ENCODE assay signal across 10 cellular contexts in genomic region chr11:47258317-47258902, GRCh38. TPM values are rescaled to one million over a fixed set of nuclear protein-coding genes. Genes with fewer than 3 reads are reported as not detected.
DNase-seq lines count a peak whose midpoint lies in the region; ATAC-seq and TF ChIP-seq lines count a peak whose summit lies in the region.
"Had no signal": no experiment of that assay in that cellular context is flagged by ENCODE, and none has a peak within 500 bp of the region (broad histone marks: within the 10 kb centered on the region; RNA-seq: fewer than 3 reads in every experiment).

No MANE protein-coding gene starts in this region.

- DNase-seq in PC-9 (peak in 1 of 2 experiments; percentile 32), dorsolateral prefrontal cortex (no peak), thoracic aorta (ENCODE audit: low spot score) (no peak), SKM-1 treated with dmso at 0.1 percent for 144 hours (lab: John Stamatoyannopoulos, UW; ENCODE audit: unreplicated experiment) (no peak)
- DNase-seq in effector memory CD4-positive, alpha-beta T cell = no peak
- DNase-seq: NCI-H1436; stimulated activated naive B cell treated with anti-CD40 and anti-IgM and Interleukin-4, amounts not matched to agents 10 μg/mL and 1 μg/mL and 100 μg/mL, for 72 hours had no signal

- H4K20me1 ChIP-seq in PC-9 (ENCODE audit: insufficient read depth) = no peaks in the 10 kb centered on the region

- H3K4me3 ChIP-seq in PC-9 (peak overlapping the region; percentile 57), dorsolateral prefrontal cortex (peak overlapping the region in 52 of 59 donors; percentile 7 to 56 (median 38)), mucosa of stomach (ENCODE audit: low read length) (peak overlapping the region; percentile 1), thoracic aorta (peak overlapping the region; percentile 58)
- no peak overlapping the region for H3K4me3 ChIP-seq in effector memory CD4-positive, alpha-beta T cell (ENCODE audit: insufficient read depth, low read depth, low read length, poor library complexity, severe bottlenecking)

- intact Hi-C loops in PC-9 (cut with micrococcal nuclease; ENCODE audit: unreplicated experiment) (loop anchor here (5.0 kb wide), 1 partner anchor 149 kb away; the partner anchor contains the start of gene SLC39A13), dorsolateral prefrontal cortex (cut with DNase I) (no loop called here)

- POLR2A ChIA-PET in PC-9 (lab: Charles Lee; ENCODE audit: unreplicated experiment) = interaction anchor here (0.6 to 1.3 kb wide), 9 partner anchors 10 to 255 kb away, joined by 3 to 17 read pairs (median 6); partner anchors contain the start of genes ACP2, DDB2 and MADD

- H3K27me3 ChIP-seq in PC-9 (ENCODE audit: insufficient read depth, low read depth) = no peaks in the 10 kb centered on the region
- H3K27me3 ChIP-seq in dorsolateral prefrontal cortex = no peaks in the 10 kb centered on the region
- H3K27me3 ChIP-seq in mucosa of stomach (ENCODE audit: control insufficient read depth, insufficient read depth, low read length) = no peaks in the 10 kb centered on the region
- H3K27me3 ChIP-seq in thoracic aorta (replicated peaks; ENCODE audit: insufficient read depth) = no peaks in the 10 kb centered on the region
- H3K27me3 ChIP-seq in effector memory CD4-positive, alpha-beta T cell (replicated peaks; ENCODE audit: control insufficient read depth, insufficient read depth, low read length, poor library complexity, severe bottlenecking) = no peaks in the 10 kb centered on the region

- TF ChIP-seq CTCF in PC-9 (conservative IDR thresholded peaks at IDR 0.05) = no peak; the same call in 1 of the 2 replicates
- no peak for TF ChIP-seq CTCF in dorsolateral prefrontal cortex (IDR thresholded peaks at IDR 0.05 in 54 of 56, conservative IDR thresholded peaks at IDR 0.05 in 2 of 56; ENCODE audit: low read depth in 1 of 56, partially characterized antibody in 56 of 56)
- TF ChIP-seq CTCF in thoracic aorta (IDR thresholded peaks at IDR 0.05) = no peak

- peak overlapping the region; percentile 88 for H3K4me2 ChIP-seq in PC-9

- H3F3A ChIP-seq in PC-9 (ENCODE audit: insufficient read depth, low read depth) = peaks cover 36% of the 10 kb centered on the region

- CTCF ChIA-PET in PC-9 (lab: Charles Lee) = interaction anchor here (0.5 to 3.2 kb wide), 15 partner anchors 10 to 360 kb away, joined by 3 to 24 read pairs (median 7); partner anchors contain the start of genes ACP2, DDB2 and MADD

- H3K4me1 ChIP-seq in PC-9 (replicated peaks; ENCODE audit: insufficient read depth) (peaks cover 59% of the 10 kb centered on the region), mucosa of stomach (ENCODE audit: control insufficient read depth, insufficient read depth, low read length) (peaks cover 40% of the 10 kb centered on the region), thoracic aorta (ENCODE audit: control insufficient read depth in 1 of 2, low read depth in 2 of 2) (peaks cover 25 to 45% of the 10 kb centered on the region in 2 donors)
- H3K4me1 ChIP-seq in effector memory CD4-positive, alpha-beta T cell (ENCODE audit: control insufficient read depth, insufficient read depth, low read length, poor library complexity, severe bottlenecking) = peaks cover 3% of the 10 kb centered on the region

- BruUV-seq in PC-9 (replicated peaks; lab: Mats Ljungman, UMichigan) = TSS peak; percentile 69

- H3K9me2 ChIP-seq in PC-9 (ENCODE audit: insufficient read depth) = no peaks in the 10 kb centered on the region

- peak overlapping the region; percentile 68 for H3K9ac ChIP-seq in mucosa of stomach (ENCODE audit: low read length)

- H3K79me2 ChIP-seq in PC-9 (ENCODE audit: low read depth) = peaks cover 22% of the 10 kb centered on the region; the same call in 1 of the 2 replicates

- H2AFZ ChIP-seq in PC-9 = no peak overlapping the region

- H3K27ac ChIP-seq in PC-9 (peak overlapping the region; percentile 61), dorsolateral prefrontal cortex (peak overlapping the region in 41 of 59 donors; percentile 9 to 89 (median 68)), thoracic aorta (peak overlapping the region; percentile 46 to 56)
- no peak overlapping the region for H3K27ac ChIP-seq in effector memory CD4-positive, alpha-beta T cell (ENCODE audit: insufficient read depth, low read length, poor library complexity, severe bottlenecking)

- H3K36me3 ChIP-seq in PC-9 (ENCODE audit: low read depth) = no peaks in the 10 kb centered on the region; the same call in 1 of the 2 replicates
- no peaks in the 10 kb centered on the region for H3K36me3 ChIP-seq in mucosa of stomach (ENCODE audit: control insufficient read depth, insufficient read depth, low read length)
- H3K36me3 ChIP-seq in thoracic aorta = no peaks in the 10 kb centered on the region
- H3K36me3 ChIP-seq in effector memory CD4-positive, alpha-beta T cell (ENCODE audit: control insufficient read depth, insufficient read depth, low read length) = no peaks in the 10 kb centered on the region

- H3K9me3 ChIP-seq in PC-9 (ENCODE audit: insufficient read depth, low read depth) (no peaks in the 10 kb centered on the region), mucosa of stomach (ENCODE audit: control insufficient read depth, low read length) (no peaks in the 10 kb centered on the region), thoracic aorta (no peaks in the 10 kb centered on the region)
- H3K9me3 ChIP-seq in effector memory CD4-positive, alpha-beta T cell (ENCODE audit: control insufficient read depth, low read length) = no peaks in the 10 kb centered on the region

- no peak for ATAC-seq in thoracic aorta (ENCODE audit: insufficient number of reproducible peaks, low FRiP score, low read depth)
- no peak for ATAC-seq in HG02610 (IDR thresholded peaks at IDR 0.05; ENCODE audit: unreplicated experiment)
- ATAC-seq in HG03432 (IDR thresholded peaks at IDR 0.05; ENCODE audit: unreplicated experiment) = no peak

RNA-seq across cellular contexts. Expression of gene NR1H3, which starts 0.6 kb away (rescaled TPM):
- total RNA-seq in PC-9 (2021) (71.5 and 90.4 TPM in 2 replicates), dorsolateral prefrontal cortex (10 to 100 TPM; 12.9 to 37.0 (median 21.7) TPM), thoracic aorta (10 to 100 TPM; 11.6 to 20.4 TPM)

RNA-seq across cellular contexts. Expression of gene ACP2, which starts 9.8 kb away (rescaled TPM):
- total RNA-seq in PC-9 (2021) (20.4 and 24.1 TPM in 2 replicates), dorsolateral prefrontal cortex (10 to 100 TPM; 23.3 to 58.3 (median 37.1) TPM), thoracic aorta (10 to 100 TPM; 39.4 to 59.7 TPM)

RNA-seq across cellular contexts. Expression of gene MADD, which starts 11.5 kb away (rescaled TPM):
- 61.1 and 65.9 TPM in 2 replicates for total RNA-seq in PC-9 (2021)
- total RNA-seq in dorsolateral prefrontal cortex = 100 to 1,000 TPM; 149 to 312 (median 228) TPM
- 10 to 100 TPM; 58.9 to 74.3 TPM for total RNA-seq in thoracic aorta

RNA-seq across cellular contexts. Expression of gene DDB2, which starts 43.6 kb away (rescaled TPM):
- total RNA-seq in PC-9 (2021) (72.3 and 85.2 TPM in 2 replicates), dorsolateral prefrontal cortex (10 to 100 TPM in 118 of 120 experiments, 1 to 10 TPM in 2; 7.0 to 40.6 (median 19.7) TPM), thoracic aorta (10 to 100 TPM; 45.6 to 69.7 TPM)
